In the genomic region with DNA sequence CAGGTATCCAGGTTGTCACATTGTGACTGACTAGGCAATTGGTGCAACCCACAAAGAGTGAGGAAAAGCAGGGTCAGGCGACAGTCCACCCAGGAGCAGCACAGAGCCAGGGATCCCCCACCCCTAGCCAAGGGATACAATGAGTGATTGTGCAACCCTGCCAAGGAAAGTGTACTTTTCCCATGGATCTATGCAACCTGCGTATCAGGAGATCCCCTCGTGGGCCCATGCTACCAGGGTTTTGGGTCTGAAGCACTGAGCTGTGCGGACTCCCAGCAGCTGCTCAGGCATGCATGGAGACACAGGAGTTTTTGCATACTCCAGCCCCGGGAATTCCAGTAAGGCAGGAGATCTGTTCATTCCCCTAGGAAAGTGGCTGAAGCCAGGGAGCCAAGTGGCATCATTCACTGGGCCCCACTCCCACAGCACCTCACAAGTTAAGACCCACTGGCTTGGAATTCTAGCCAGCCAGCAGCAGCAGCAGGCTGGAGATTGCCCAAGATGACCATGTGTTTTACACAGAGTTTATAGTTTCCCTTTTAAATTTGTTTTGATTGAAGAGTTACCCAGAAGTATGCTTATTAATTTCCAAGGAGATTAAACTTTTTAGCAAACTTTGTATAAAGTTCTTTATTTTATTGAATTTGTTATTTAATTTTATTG, we compare ENCODE assay signal across 19 cellular contexts.
A peak's percentile ranks its signal among the peaks of the same experiment; 100 is the strongest.
DNase-seq lines count a peak whose midpoint lies in the region; ATAC-seq and TF ChIP-seq lines count a peak whose summit lies in the region.
"Had no signal": no experiment of that assay in that cellular context is flagged by ENCODE, and none has a peak within 500 bp of the region (broad histone marks: within the 10 kb centered on the region; RNA-seq: fewer than 3 reads in every experiment).

No MANE protein-coding gene starts in this region.

- TF ChIP-seq CTCF in WTC11 (IDR thresholded peaks at IDR 0.05): no peak
- no peak for TF ChIP-seq CTCF in gastroesophageal sphincter (IDR thresholded peaks at IDR 0.05)

- WGBS in gastroesophageal sphincter (ENCODE audit: low coverage in 1 of 2), 2 donors: 42 to 67% methylated on average over 3 to 5 of the region's 5 CpGs

- H3K4me1 Mint-ChIP-seq in WTC11: peaks cover 12% of the 10 kb centered on the region
- H3K4me1 Mint-ChIP-seq in CD8-positive, alpha-beta memory T cell: peaks cover 4 to 12% (median 10%) of the 10 kb centered on the region in 3 donors

- POLR2A ChIA-PET in WTC11 (lab: Charles Lee): no interaction called here
- POLR2A ChIA-PET in CD8-positive, alpha-beta memory T cell (lab: Charles Lee): interaction anchor here (0.8 kb wide), 1 partner anchor 19 kb away, joined by 3 read pairs; no protein-coding TSS in a partner anchor

- H3K9me3 Mint-ChIP-seq in WTC11: peaks cover 5% of the 10 kb centered on the region; the same call in 1 of the 2 replicates
- no peaks in the 10 kb centered on the region for H3K9me3 Mint-ChIP-seq in CD8-positive, alpha-beta memory T cell
- H3K9me3 Mint-ChIP-seq: effector memory CD8-positive, alpha-beta T cell had no signal

- H3K27ac ChIP-seq in gastroesophageal sphincter: peak overlapping the region in 1 of 4 donors; percentile 32
- H3K27ac ChIP-seq in CD8-positive, alpha-beta memory T cell (ENCODE audit: low read depth, low read length): no peak overlapping the region
- H3K27ac ChIP-seq: pancreas had no signal

- H3K27me3 ChIP-seq in gastroesophageal sphincter: no peaks in the 10 kb centered on the region
- H3K27me3 ChIP-seq in CD8-positive, alpha-beta memory T cell (ENCODE audit: insufficient read depth, low read length, poor library complexity, severe bottlenecking): no peaks in the 10 kb centered on the region
- H3K27me3 ChIP-seq: pancreas had no signal

- in situ Hi-C loops in G401 (cut with HindIII; ENCODE audit: low sequenced_read_pairs): no loop called here

- no peaks in the 10 kb centered on the region for H3K9me3 ChIP-seq in gastroesophageal sphincter
- no peaks in the 10 kb centered on the region for H3K9me3 ChIP-seq in CD8-positive, alpha-beta memory T cell (ENCODE audit: low read length)
- H3K9me3 ChIP-seq: Caco-2, pancreas had no signal

- no peak overlapping the region for H3K4me3 Mint-ChIP-seq in WTC11
- no peak overlapping the region for H3K4me3 Mint-ChIP-seq in CD8-positive, alpha-beta memory T cell
- H3K4me3 Mint-ChIP-seq: effector memory CD8-positive, alpha-beta T cell had no signal

- H3K4me3 ChIP-seq in gastroesophageal sphincter: no peak overlapping the region
- no peak overlapping the region for H3K4me3 ChIP-seq in CD8-positive, alpha-beta memory T cell (ENCODE audit: low read length)
- H3K4me3 ChIP-seq: pancreas had no signal

- ATAC-seq in WTC11 (peak; percentile 92), gastroesophageal sphincter (peak; percentile 34)
- ATAC-seq: effector memory CD8-positive, alpha-beta T cell; pancreas had no signal

- peaks cover 0 to 20% (median 0%) of the 10 kb centered on the region in 3 donors for H3K4me1 ChIP-seq in gastroesophageal sphincter
- no peaks in the 10 kb centered on the region for H3K4me1 ChIP-seq in CD8-positive, alpha-beta memory T cell (ENCODE audit: insufficient read depth, low read length)
- H3K4me1 ChIP-seq: Caco-2, pancreas had no signal

- H3K27me3 Mint-ChIP-seq in WTC11 (ENCODE audit: low read depth): no peaks in the 10 kb centered on the region
- peaks cover 0 to 2% of the 10 kb centered on the region in 2 donors for H3K27me3 Mint-ChIP-seq in CD8-positive, alpha-beta memory T cell
- H3K27me3 Mint-ChIP-seq: effector memory CD8-positive, alpha-beta T cell had no signal

- peak; percentile 37 for DNase-seq in G401 (ENCODE audit: low spot score)
- DNase-seq in WTC11 (ENCODE audit: low spot score): peak; percentile 39
- peak; percentile 9 for DNase-seq in myocyte (ENCODE audit: low read depth)
- DNase-seq in foreskin melanocyte: no peak
- no peak for DNase-seq in cerebellum (ENCODE audit: low spot score)
- DNase-seq in HPDE6-E6E7 (ENCODE audit: extremely low spot score): no peak
- no peak for DNase-seq in CD8-positive, alpha-beta memory T cell
- DNase-seq: activated CD4-positive, CD25-positive, alpha-beta regulatory T cell treated with anti-CD3 and anti-CD28 coated beads, Interleukin-2, amount 50 U/mL, for 72 hours; activated effector memory CD4-positive, alpha-beta T cell treated with anti-CD3 and anti-CD28 coated beads, Interleukin-2, amount 50 U/mL, for 16 hours; AML-193; Caco-2; cerebellar nuclear complex; effector memory CD8-positive, alpha-beta T cell; NCI-H1436; NCI-H2171; pancreas; small intestine; stimulated activated CD4-positive, alpha-beta T cell treated with anti-CD3 and anti-CD28 coated beads, Interleukin-4, amount 100 ng/mL, for 4 hours had no signal

- TF ChIP-seq EP300 in gastroesophageal sphincter (IDR thresholded peaks at IDR 0.05): no peak

- CTCF ChIA-PET in WTC11 (lab: Charles Lee): no interaction called here
- CTCF ChIA-PET in CD8-positive, alpha-beta memory T cell (lab: Charles Lee): no interaction called here

- H3K36me3 ChIP-seq in gastroesophageal sphincter: peaks cover 0 to 6% of the 10 kb centered on the region in 2 donors
- no peaks in the 10 kb centered on the region for H3K36me3 ChIP-seq in CD8-positive, alpha-beta memory T cell (ENCODE audit: insufficient read depth, low read length)
- H3K36me3 ChIP-seq: pancreas had no signal

- H3K36me3 Mint-ChIP-seq in WTC11: no peaks in the 10 kb centered on the region
- peaks cover 4 to 25% (median 15%) of the 10 kb centered on the region in 3 donors for H3K36me3 Mint-ChIP-seq in CD8-positive, alpha-beta memory T cell

- TF ChIP-seq POLR2A in gastroesophageal sphincter (IDR thresholded peaks at IDR 0.05): no peak

- H3K27ac Mint-ChIP-seq in WTC11: peak overlapping the region; percentile 67; the same call in 1 of the 2 replicates
- H3K27ac Mint-ChIP-seq in CD8-positive, alpha-beta memory T cell: no peak overlapping the region
- H3K27ac Mint-ChIP-seq: effector memory CD8-positive, alpha-beta T cell had no signal

TF ChIP-seq in WTC11, 78 proteins besides CTCF, POLR2A, EP300 and RAD21 (continues in another document):
- TF ChIP-seq KAT7 (CRISPR knock-in tag; IDR thresholded peaks at IDR 0.05; ENCODE audit: borderline replicate concordance) (no peak), ZNF671 (CRISPR knock-in tag; IDR thresholded peaks at IDR 0.05) (no peak), TEAD1 (CRISPR knock-in tag; IDR thresholded peaks at IDR 0.05) (no peak), RELA (CRISPR knock-in tag; IDR thresholded peaks at IDR 0.05; ENCODE audit: borderline replicate concordance) (no peak), GABPB1 (CRISPR knock-in tag; IDR thresholded peaks at IDR 0.05) (no peak), ZNF396 (CRISPR knock-in tag; IDR thresholded peaks at IDR 0.05; ENCODE audit: borderline replicate concordance) (no peak), ELF4 (CRISPR knock-in tag; IDR thresholded peaks at IDR 0.05; ENCODE audit: low read depth) (no peak), OVOL2 (CRISPR knock-in tag; IDR thresholded peaks at IDR 0.05; ENCODE audit: borderline replicate concordance) (no peak), FOXJ3 (CRISPR knock-in tag; IDR thresholded peaks at IDR 0.05; ENCODE audit: borderline replicate concordance) (no peak), ZBTB21 (CRISPR knock-in tag; IDR thresholded peaks at IDR 0.05; ENCODE audit: borderline replicate concordance) (no peak)
- TF ChIP-seq, protein P1, sequence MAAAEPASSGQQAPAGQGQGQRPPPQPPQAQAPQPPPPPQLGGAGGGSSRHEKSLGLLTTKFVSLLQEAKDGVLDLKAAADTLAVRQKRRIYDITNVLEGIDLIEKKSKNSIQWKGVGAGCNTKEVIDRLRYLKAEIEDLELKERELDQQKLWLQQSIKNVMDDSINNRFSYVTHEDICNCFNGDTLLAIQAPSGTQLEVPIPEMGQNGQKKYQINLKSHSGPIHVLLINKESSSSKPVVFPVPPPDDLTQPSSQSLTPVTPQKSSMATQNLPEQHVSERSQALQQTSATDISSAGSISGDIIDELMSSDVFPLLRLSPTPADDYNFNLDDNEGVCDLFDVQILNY (CRISPR knock-in tag; IDR thresholded peaks at IDR 0.05): no peak
- TF ChIP-seq, protein P2, sequence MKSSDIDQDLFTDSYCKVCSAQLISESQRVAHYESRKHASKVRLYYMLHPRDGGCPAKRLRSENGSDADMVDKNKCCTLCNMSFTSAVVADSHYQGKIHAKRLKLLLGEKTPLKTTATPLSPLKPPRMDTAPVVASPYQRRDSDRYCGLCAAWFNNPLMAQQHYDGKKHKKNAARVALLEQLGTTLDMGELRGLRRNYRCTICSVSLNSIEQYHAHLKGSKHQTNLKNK (CRISPR knock-in tag; IDR thresholded peaks at IDR 0.05): no peak
- TF ChIP-seq, protein P3, sequence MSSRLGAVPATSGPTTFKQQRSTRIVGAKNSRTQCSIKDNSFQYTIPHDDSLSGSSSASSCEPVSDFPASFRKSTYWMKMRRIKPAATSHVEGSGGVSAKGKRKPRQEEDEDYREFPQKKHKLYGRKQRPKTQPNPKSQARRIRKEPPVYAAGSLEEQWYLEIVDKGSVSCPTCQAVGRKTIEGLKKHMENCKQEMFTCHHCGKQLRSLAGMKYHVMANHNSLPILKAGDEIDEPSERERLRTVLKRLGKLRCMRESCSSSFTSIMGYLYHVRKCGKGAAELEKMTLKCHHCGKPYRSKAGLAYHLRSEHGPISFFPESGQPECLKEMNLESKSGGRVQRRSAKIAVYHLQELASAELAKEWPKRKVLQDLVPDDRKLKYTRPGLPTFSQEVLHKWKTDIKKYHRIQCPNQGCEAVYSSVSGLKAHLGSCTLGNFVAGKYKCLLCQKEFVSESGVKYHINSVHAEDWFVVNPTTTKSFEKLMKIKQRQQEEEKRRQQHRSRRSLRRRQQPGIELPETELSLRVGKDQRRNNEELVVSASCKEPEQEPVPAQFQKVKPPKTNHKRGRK (CRISPR knock-in tag; IDR thresholded peaks at IDR 0.05; ENCODE audit: borderline replicate concordance): no peak
- TF ChIP-seq, protein P4, sequence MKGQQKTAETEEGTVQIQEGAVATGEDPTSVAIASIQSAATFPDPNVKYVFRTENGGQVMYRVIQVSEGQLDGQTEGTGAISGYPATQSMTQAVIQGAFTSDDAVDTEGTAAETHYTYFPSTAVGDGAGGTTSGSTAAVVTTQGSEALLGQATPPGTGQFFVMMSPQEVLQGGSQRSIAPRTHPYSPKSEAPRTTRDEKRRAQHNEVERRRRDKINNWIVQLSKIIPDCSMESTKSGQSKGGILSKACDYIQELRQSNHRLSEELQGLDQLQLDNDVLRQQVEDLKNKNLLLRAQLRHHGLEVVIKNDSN (CRISPR knock-in tag; IDR thresholded peaks at IDR 0.05): no peak

Comparison
In these comparisons a context has a peak if more than half of its experiments do, and no peak if none do; other contexts are left out.
1. DNase-seq: peak in G401 (single experiment), WTC11 (single experiment) and myocyte (single experiment); none in foreskin melanocyte (single experiment), cerebellum (single experiment), HPDE6-E6E7 (single experiment) and CD8-positive, alpha-beta memory T cell (0 of 5).